1 cellular context compared by ENCODE assay signal in the genomic region with DNA sequence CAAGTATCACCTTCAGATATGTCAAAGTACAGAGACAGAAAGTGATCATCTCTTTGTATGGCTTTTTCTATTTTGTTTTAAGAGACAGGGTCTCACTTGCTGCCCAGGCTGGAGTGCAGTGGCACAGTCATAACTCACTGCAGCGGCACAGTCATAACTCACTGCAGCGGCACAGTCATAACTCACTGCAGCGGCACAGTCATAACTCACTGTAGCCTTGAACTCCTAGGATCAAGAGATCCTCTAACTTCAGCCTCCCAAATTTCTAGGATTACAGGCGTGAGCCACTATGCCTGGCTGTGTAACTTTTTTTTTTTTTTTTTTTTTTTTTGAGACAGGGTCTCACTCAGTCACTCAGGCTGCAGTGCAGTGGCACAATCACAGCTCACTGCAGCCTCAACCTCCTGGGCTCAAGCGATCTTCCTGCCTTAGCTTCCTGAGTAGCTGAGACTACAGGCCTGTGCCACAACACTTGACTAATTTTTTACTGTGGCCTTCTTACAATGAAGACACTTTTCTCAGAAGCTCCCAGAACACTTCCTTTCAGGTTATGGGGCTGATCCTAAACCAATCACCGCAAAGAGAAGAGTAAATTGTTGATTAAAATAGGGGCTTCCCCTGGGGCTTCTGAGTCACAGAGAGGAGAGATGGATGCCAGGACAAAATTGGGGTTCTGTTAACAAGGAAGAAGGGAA.
TF ChIP-seq lines count a peak whose summit lies in the region.

No MANE protein-coding gene starts in this region.

TF ChIP-seq in GM12878, 131 proteins besides CTCF, POLR2A, EP300 and RAD21 (continued from another document):
- TF ChIP-seq, protein P1, sequence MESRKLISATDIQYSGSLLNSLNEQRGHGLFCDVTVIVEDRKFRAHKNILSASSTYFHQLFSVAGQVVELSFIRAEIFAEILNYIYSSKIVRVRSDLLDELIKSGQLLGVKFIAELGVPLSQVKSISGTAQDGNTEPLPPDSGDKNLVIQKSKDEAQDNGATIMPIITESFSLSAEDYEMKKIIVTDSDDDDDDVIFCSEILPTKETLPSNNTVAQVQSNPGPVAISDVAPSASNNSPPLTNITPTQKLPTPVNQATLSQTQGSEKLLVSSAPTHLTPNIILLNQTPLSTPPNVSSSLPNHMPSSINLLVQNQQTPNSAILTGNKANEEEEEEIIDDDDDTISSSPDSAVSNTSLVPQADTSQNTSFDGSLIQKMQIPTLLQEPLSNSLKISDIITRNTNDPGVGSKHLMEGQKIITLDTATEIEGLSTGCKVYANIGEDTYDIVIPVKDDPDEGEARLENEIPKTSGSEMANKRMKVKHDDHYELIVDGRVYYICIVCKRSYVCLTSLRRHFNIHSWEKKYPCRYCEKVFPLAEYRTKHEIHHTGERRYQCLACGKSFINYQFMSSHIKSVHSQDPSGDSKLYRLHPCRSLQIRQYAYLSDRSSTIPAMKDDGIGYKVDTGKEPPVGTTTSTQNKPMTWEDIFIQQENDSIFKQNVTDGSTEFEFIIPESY (IDR thresholded peaks at IDR 0.05), result no peak
- TF ChIP-seq, protein P2, sequence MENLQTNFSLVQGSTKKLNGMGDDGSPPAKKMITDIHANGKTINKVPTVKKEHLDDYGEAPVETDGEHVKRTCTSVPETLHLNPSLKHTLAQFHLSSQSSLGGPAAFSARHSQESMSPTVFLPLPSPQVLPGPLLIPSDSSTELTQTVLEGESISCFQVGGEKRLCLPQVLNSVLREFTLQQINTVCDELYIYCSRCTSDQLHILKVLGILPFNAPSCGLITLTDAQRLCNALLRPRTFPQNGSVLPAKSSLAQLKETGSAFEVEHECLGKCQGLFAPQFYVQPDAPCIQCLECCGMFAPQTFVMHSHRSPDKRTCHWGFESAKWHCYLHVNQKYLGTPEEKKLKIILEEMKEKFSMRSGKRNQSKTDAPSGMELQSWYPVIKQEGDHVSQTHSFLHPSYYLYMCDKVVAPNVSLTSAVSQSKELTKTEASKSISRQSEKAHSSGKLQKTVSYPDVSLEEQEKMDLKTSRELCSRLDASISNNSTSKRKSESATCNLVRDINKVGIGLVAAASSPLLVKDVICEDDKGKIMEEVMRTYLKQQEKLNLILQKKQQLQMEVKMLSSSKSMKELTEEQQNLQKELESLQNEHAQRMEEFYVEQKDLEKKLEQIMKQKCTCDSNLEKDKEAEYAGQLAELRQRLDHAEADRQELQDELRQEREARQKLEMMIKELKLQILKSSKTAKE (IDR thresholded peaks at IDR 0.05; ENCODE audit: low read depth, poor library complexity, severe bottlenecking), result peak; percentile 39
- TF ChIP-seq LARP7 (IDR thresholded peaks at IDR 0.05) (no peak), PML (IDR thresholded peaks at IDR 0.05; ENCODE audit: low read length) (no peak), NR2C2 (IDR thresholded peaks at IDR 0.05; ENCODE audit: borderline replicate concordance, control insufficient read depth, insufficient read length, low read depth) (no peak), JUND (IDR thresholded peaks at IDR 0.05; ENCODE audit: low read depth, low read length) (peak; percentile 63; the same call in 1 of the 2 replicates), POLR2AphosphoS2 (IDR thresholded peaks at IDR 0.05; ENCODE audit: low read depth, low read length) (no peak), ESRRA (IDR thresholded peaks at IDR 0.05; ENCODE audit: low read length) (no peak), PBX3 (IDR thresholded peaks at IDR 0.05; ENCODE audit: insufficient replicate concordance, low read depth, low read length) (no peak), IKZF1 (conservative IDR thresholded peaks at IDR 0.05) (0 out of 2 replicates have a peak, but pooled peaks have one; percentile 36), BMI1 (IDR thresholded peaks at IDR 0.05; ENCODE audit: borderline replicate concordance) (no peak), ZNF24 (IDR thresholded peaks at IDR 0.05) (no peak)
- TF ChIP-seq, protein P3, sequence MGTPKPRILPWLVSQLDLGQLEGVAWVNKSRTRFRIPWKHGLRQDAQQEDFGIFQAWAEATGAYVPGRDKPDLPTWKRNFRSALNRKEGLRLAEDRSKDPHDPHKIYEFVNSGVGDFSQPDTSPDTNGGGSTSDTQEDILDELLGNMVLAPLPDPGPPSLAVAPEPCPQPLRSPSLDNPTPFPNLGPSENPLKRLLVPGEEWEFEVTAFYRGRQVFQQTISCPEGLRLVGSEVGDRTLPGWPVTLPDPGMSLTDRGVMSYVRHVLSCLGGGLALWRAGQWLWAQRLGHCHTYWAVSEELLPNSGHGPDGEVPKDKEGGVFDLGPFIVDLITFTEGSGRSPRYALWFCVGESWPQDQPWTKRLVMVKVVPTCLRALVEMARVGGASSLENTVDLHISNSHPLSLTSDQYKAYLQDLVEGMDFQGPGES (IDR thresholded peaks at IDR 0.05), result no peak
